ENCODE assay signal across 8 cellular contexts in the genomic region with DNA sequence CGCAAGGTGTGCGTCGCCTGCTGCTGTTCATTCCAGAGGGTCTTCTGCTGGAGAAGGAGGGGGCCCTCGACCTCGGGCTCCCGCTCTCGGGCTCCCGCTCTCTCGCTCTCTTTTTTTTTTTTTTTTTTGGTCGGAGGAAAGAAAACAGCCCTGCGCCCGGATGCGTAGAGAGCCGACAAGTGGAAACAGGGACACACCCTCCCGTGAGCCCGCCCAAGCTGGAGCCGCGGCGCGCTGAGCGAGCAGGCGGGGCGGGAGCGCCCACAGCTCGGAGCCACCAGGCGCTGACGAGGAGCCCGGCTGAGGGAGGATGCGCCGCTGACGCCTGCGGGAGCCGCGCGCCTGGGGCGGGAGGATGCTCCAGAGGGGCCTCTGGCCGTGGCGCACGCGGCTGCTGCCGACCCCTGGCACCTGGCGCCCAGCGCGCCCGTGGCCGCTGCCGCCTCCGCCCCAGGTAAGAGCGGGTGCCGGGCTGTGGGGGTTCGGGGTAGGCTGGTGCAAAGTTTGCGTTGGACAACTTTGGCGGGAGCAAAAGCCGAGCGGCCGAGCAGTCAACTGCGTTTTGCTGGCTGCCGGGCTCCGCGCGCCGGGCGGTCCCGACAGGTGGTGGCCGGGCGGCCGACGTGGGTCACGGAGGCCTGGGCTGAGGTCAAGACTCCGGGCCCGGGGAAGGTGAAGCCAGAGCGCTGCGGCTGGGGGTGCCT. TPM values are rescaled to one million over a fixed set of nuclear protein-coding genes. Genes with fewer than 3 reads are reported as not detected.
DNase-seq lines count a peak whose midpoint lies in the region; ATAC-seq, FAIRE-seq and TF ChIP-seq lines count a peak whose summit lies in the region.

A gene with protein sequence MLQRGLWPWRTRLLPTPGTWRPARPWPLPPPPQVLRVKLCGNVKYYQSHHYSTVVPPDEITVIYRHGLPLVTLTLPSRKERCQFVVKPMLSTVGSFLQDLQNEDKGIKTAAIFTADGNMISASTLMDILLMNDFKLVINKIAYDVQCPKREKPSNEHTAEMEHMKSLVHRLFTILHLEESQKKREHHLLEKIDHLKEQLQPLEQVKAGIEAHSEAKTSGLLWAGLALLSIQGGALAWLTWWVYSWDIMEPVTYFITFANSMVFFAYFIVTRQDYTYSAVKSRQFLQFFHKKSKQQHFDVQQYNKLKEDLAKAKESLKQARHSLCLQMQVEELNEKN (plus strand): TSS at position 264 of the 704 bp plus-strand sequence. CDS start 92 bp downstream, at position 356.

- no peaks in the 10 kb centered on the region for H3K9me3 ChIP-seq in IMR-90 (ENCODE audit: control insufficient read depth, insufficient read depth, low read length)

- peak within 1 kb of the TSS; percentile 77 for H4K8ac ChIP-seq in IMR-90 (ENCODE audit: low read depth in 2 of 2, low read length in 2 of 2)

- no peak; the same call in 1 of the 2 replicates for TF ChIP-seq POLR2A in IMR-90 (IDR thresholded peaks at IDR 0.05; ENCODE audit: low read depth, low read length)

- H2AK5ac ChIP-seq in IMR-90 (ENCODE audit: low read depth, low read length): no peak within 1 kb of the TSS

- peak within 1 kb of the TSS; percentile 92 for H3K4me3 Mint-ChIP-seq in activated T-helper 1 cell treated with anti-CD3 and anti-CD28 coated beads, Interleukin-12 subunit alpha, Interleukin-12 subunit beta, Interleukin-2, Interleukin-4 antibody, amounts not matched to agents 30 ng/mL and 10 ng/mL and 1 ng/mL, durations not matched to agents 14 hours and 24 hours and 36 hours
- peak within 1 kb of the TSS; percentile 86 for H3K4me3 Mint-ChIP-seq in natural killer cell treated with Interleukin-12 subunit alpha and Interleukin-12 subunit beta and Interleukin-15 and Interleukin-18, amount 100 ng/mL, for 72 hours

- H3K18ac ChIP-seq in IMR-90 (ENCODE audit: low read depth, low read length): no peak within 1 kb of the TSS; the same call in 1 of the 2 replicates

- H3K27ac Mint-ChIP-seq in activated T-helper 1 cell treated with anti-CD3 and anti-CD28 coated beads, Interleukin-12 subunit alpha, Interleukin-12 subunit beta, Interleukin-2, Interleukin-4 antibody, amounts not matched to agents 30 ng/mL and 10 ng/mL and 1 ng/mL, durations not matched to agents 14 hours and 24 hours and 36 hours: peak within 1 kb of the TSS; percentile 97
- H3K27ac Mint-ChIP-seq in natural killer cell treated with Interleukin-12 subunit alpha and Interleukin-12 subunit beta and Interleukin-15 and Interleukin-18, amount 100 ng/mL, for 72 hours: peak within 1 kb of the TSS; percentile 66 to 82

- peaks cover 5 to 6% of the 10 kb centered on the region in 2 experiments; a peak in 3 of 4 replicates for H3K79me1 ChIP-seq in IMR-90 (ENCODE audit: low read depth in 1 of 2, low read length in 2 of 2)

- in situ Hi-C loops in IMR-90 (cut with MboI; ENCODE audit: low sequenced_read_pairs): no loop called here

- H3K9me1 ChIP-seq in IMR-90 (ENCODE audit: insufficient read depth, low read length): no peaks in the 10 kb centered on the region

- peak within 1 kb of the TSS; percentile 16 for H3K4ac ChIP-seq in IMR-90 (ENCODE audit: low read depth, low read length)

- no TSS peak for BruUV-seq in IMR-90 (replicated peaks; lab: Mats Ljungman, UMichigan)

- H2AFZ ChIP-seq in IMR-90 (replicated peaks; ENCODE audit: low read length, poor library complexity): peak within 1 kb of the TSS; percentile 93

- peak within 1 kb of the TSS; percentile 63 for H3K23ac ChIP-seq in IMR-90 (ENCODE audit: low read depth, low read length)

- CTCF ChIA-PET in IMR-90 (lab: Yijun Ruan, JAX): interaction anchor here (1.8 kb wide), 1 partner anchor 15 kb away, joined by 6 read pairs; no protein-coding TSS in a partner anchor

- peak within 1 kb of the TSS; percentile 27; the same call in 1 of the 2 replicates for H4K91ac ChIP-seq in IMR-90 (ENCODE audit: insufficient read depth, low read depth, low read length)

- peak within 1 kb of the TSS; percentile 27 for H2BK5ac ChIP-seq in IMR-90 (ENCODE audit: low read depth, low read length, poor library complexity, severe bottlenecking)

- peak within 1 kb of the TSS; percentile 73 for H3K9ac ChIP-seq in IMR-90 (ENCODE audit: low read depth, low read length)

- H3K9me3 Mint-ChIP-seq in activated T-helper 1 cell treated with anti-CD3 and anti-CD28 coated beads, Interleukin-12 subunit alpha, Interleukin-12 subunit beta, Interleukin-2, Interleukin-4 antibody, amounts not matched to agents 30 ng/mL and 10 ng/mL and 1 ng/mL, durations not matched to agents 14 hours and 24 hours and 36 hours: no peaks in the 10 kb centered on the region
- no peaks in the 10 kb centered on the region for H3K9me3 Mint-ChIP-seq in natural killer cell treated with Interleukin-12 subunit alpha and Interleukin-12 subunit beta and Interleukin-15 and Interleukin-18, amount 100 ng/mL, for 72 hours

- dilution Hi-C loops in IMR-90 (cut with HindIII; ENCODE audit: low sequenced_read_pairs, unreplicated experiment): no loop called here

- 0 out of 2 replicates have a peak within 1 kb of the TSS, but pooled peaks have one; percentile 11 for H2BK120ac ChIP-seq in IMR-90 (ENCODE audit: low read depth, low read length)

- H2BK15ac ChIP-seq in IMR-90 (ENCODE audit: low read depth, low read length): no peak within 1 kb of the TSS

- H3K27me3 Mint-ChIP-seq in activated T-helper 1 cell treated with anti-CD3 and anti-CD28 coated beads, Interleukin-12 subunit alpha, Interleukin-12 subunit beta, Interleukin-2, Interleukin-4 antibody, amounts not matched to agents 30 ng/mL and 10 ng/mL and 1 ng/mL, durations not matched to agents 14 hours and 24 hours and 36 hours (ENCODE audit: insufficient read depth): no peaks in the 10 kb centered on the region
- H3K27me3 Mint-ChIP-seq in natural killer cell treated with Interleukin-12 subunit alpha and Interleukin-12 subunit beta and Interleukin-15 and Interleukin-18, amount 100 ng/mL, for 72 hours: no peaks in the 10 kb centered on the region

- H3K4me1 ChIP-seq in IMR-90 (ENCODE audit: control insufficient read depth, insufficient read depth, low read length): no peaks in the 10 kb centered on the region; the same call in 1 of the 2 replicates

- H3K4me3 ChIP-seq in IMR-90 (ENCODE audit: insufficient read depth, low read depth, low read length): peak within 1 kb of the TSS; percentile 61

- H3K27ac ChIP-seq in IMR-90 (ENCODE audit: insufficient read depth, low read length): peak within 1 kb of the TSS; percentile 67

- no peaks in the 10 kb centered on the region for H3K36me3 ChIP-seq in IMR-90 (ENCODE audit: control insufficient read depth, insufficient read depth, low read length)

- DNase-seq in DMS53 (lab: John Stamatoyannopoulos, UW) (peak; percentile 92), IMR-90 (peak; percentile 89), RCC 7860 (ENCODE audit: low spot score) (peak; percentile 73), fibroblast of peridontal ligament (ENCODE audit: extremely low read depth) (peak; percentile 81)
- DNase-seq in activated T-helper 1 cell treated with anti-CD3 and anti-CD28 coated beads, Interleukin-12 subunit alpha, Interleukin-12 subunit beta, Interleukin-2, Interleukin-4 antibody, amounts not matched to agents 30 ng/mL and 10 ng/mL and 1 ng/mL, durations not matched to agents 14 hours and 24 hours and 36 hours (ENCODE audit: low spot score): peak; percentile 92
- peak; percentile 91 for DNase-seq in natural killer cell treated with Interleukin-12 subunit alpha and Interleukin-12 subunit beta and Interleukin-15 and Interleukin-18, amount 100 ng/mL, for 72 hours (ENCODE audit: low spot score)
- DNase-seq in stimulated activated naive CD4-positive, alpha-beta T cell treated with Interleukin-2 at 50 U/mL for 16 hours (lab: John Stamatoyannopoulos, UW): peak; percentile 92

- no peak for FAIRE-seq in RCC 7860 (lab: Jason Lieb, UNC)

- H4K20me1 ChIP-seq in IMR-90 (ENCODE audit: insufficient read depth, low read length): no peaks in the 10 kb centered on the region

- no peak for TF ChIP-seq RAD21 in IMR-90 (IDR thresholded peaks at IDR 0.05; ENCODE audit: low read length)

- H3K14ac ChIP-seq in IMR-90 (replicated peaks; ENCODE audit: low read depth, low read length): 0 out of 2 replicates have a peak within 1 kb of the TSS, but pooled peaks have one; percentile 11

- WGBS in IMR-90 (ENCODE audit: extremely low coverage in 2 of 2, insufficient read length in 1 of 2), 2 experiments: 2% methylated on average over 47 of the region's 73 CpGs; no CpG with 5 or more reads in 1 of the 2 experiments

- no peak within 1 kb of the TSS for H2BK20ac ChIP-seq in IMR-90 (ENCODE audit: low read depth, low read length)

- H3K4me2 ChIP-seq in IMR-90 (ENCODE audit: low read depth, low read length): peak within 1 kb of the TSS; percentile 88

- POLR2A ChIA-PET in IMR-90 (lab: Charles Lee; ENCODE audit: unreplicated experiment): no interaction called here

- no peaks in the 10 kb centered on the region for H3K27me3 ChIP-seq in IMR-90 (ENCODE audit: control insufficient read depth, insufficient read depth, low read length)

- peak within 1 kb of the TSS; percentile 6; the same call in 1 of the 2 replicates for H4K5ac ChIP-seq in IMR-90 (ENCODE audit: low read depth, low read length)

- peaks cover 30% of the 10 kb centered on the region for H3K36me3 Mint-ChIP-seq in activated T-helper 1 cell treated with anti-CD3 and anti-CD28 coated beads, Interleukin-12 subunit alpha, Interleukin-12 subunit beta, Interleukin-2, Interleukin-4 antibody, amounts not matched to agents 30 ng/mL and 10 ng/mL and 1 ng/mL, durations not matched to agents 14 hours and 24 hours and 36 hours (ENCODE audit: low read depth)
- H3K36me3 Mint-ChIP-seq in natural killer cell treated with Interleukin-12 subunit alpha and Interleukin-12 subunit beta and Interleukin-15 and Interleukin-18, amount 100 ng/mL, for 72 hours: no peaks in the 10 kb centered on the region

- ATAC-seq in GM21576 (IDR thresholded peaks at IDR 0.05; ENCODE audit: unreplicated experiment) (peak; percentile 84), IMR-90 (ENCODE audit: low read depth) (peak; percentile 95)
- peak; percentile 96 to 97 for ATAC-seq in natural killer cell treated with Interleukin-12 subunit alpha and Interleukin-12 subunit beta and Interleukin-15 and Interleukin-18, amount 100 ng/mL, for 72 hours

- peaks cover 53% of the 10 kb centered on the region for H3K4me1 Mint-ChIP-seq in activated T-helper 1 cell treated with anti-CD3 and anti-CD28 coated beads, Interleukin-12 subunit alpha, Interleukin-12 subunit beta, Interleukin-2, Interleukin-4 antibody, amounts not matched to agents 30 ng/mL and 10 ng/mL and 1 ng/mL, durations not matched to agents 14 hours and 24 hours and 36 hours (ENCODE audit: low read depth)
- H3K4me1 Mint-ChIP-seq in natural killer cell treated with Interleukin-12 subunit alpha and Interleukin-12 subunit beta and Interleukin-15 and Interleukin-18, amount 100 ng/mL, for 72 hours (ENCODE audit: low read depth in 2 of 2): peaks cover 23 to 34% of the 10 kb centered on the region in 2 donors

- intact Hi-C loops in IMR-90 (cut with micrococcal nuclease): loop anchor here (5.0 kb wide), 1 partner anchor 128 kb away; a partner anchor contains a TSS
- intact Hi-C loops in activated T-helper 1 cell treated with anti-CD3 and anti-CD28 coated beads, Interleukin-12 subunit alpha, Interleukin-12 subunit beta, Interleukin-2, Interleukin-4 antibody, amounts not matched to agents 30 ng/mL and 10 ng/mL and 1 ng/mL, durations not matched to agents 14 hours and 24 hours and 36 hours (cut with micrococcal nuclease): loop anchor here (1.0 to 10.0 kb wide), 9 partner anchors 35 to 1839 kb away; a partner anchor contains a TSS

- H2AK9ac ChIP-seq in IMR-90 (replicated peaks; ENCODE audit: low read depth, low read length, poor library complexity): peak within 1 kb of the TSS; percentile 84

- no peak for TF ChIP-seq CTCF in IMR-90 (conservative IDR thresholded peaks at IDR 0.05; ENCODE audit: low read depth, low read length)

- peak within 1 kb of the TSS; percentile 8; the same call in 1 of the 2 replicates for H3K56ac ChIP-seq in IMR-90 (ENCODE audit: extremely low read depth, insufficient read depth, low read length)

RNA-seq across cellular contexts. Expression of the gene that starts here (rescaled TPM):
- total RNA-seq in IMR-90 (2012; rRNA removed): 20.4 and 21.4 TPM in 2 replicates
- polyA plus RNA-seq in IMR-90 (2012; rRNA removed): 18.5 and 22.9 TPM in 2 replicates
- polyA plus RNA-seq in IMR-90 (2012; cell fraction: cytosol; rRNA removed): 25.4 and 60.0 TPM in 2 replicates
- 24.6 and 28.2 TPM in 2 replicates for polyA plus RNA-seq in IMR-90 (2012; cell fraction: nucleus; rRNA removed; ENCODE audit: low replicate concordance)
- total RNA-seq in activated T-helper 1 cell treated with anti-CD3 and anti-CD28 coated beads, Interleukin-12 subunit alpha, Interleukin-12 subunit beta, Interleukin-2, Interleukin-4 antibody, amounts not matched to agents 30 ng/mL and 10 ng/mL and 1 ng/mL, durations not matched to agents 14 hours and 24 hours and 36 hours: 40.6 and 46.0 TPM in 2 replicates
- total RNA-seq in natural killer cell treated with Interleukin-12 subunit alpha and Interleukin-12 subunit beta and Interleukin-15 and Interleukin-18, amount 100 ng/mL, for 72 hours: 10 to 100 TPM; 13.0 to 21.8 TPM

Comparison
In these comparisons a context has a peak if more than half of its experiments do, and no peak if none do; other contexts are left out.
1. Peak in every context shown above with its lines: DNase-seq, ATAC-seq, H3K4me3 ChIP-seq and H3K27ac ChIP-seq.